In the genomic region with DNA sequence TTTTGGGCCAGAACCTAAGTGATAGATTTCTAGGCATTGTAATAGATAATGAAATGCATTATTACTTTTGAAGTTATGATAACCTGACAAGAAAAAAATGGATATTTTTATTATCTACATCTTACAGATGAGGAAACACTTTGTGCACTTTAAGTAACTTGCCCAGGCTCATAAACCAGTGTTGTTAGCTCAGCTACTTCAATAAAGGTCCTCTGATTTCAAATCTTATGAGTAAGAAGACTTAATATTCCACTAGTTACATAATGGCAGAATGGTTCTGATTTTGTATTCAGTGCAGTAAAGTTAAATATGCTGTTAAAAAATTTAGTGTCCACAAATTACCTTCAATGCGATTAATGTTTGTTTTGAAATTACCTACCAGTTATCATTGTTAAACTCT, we compare ENCODE assay signal across 1 cellular context.
TF ChIP-seq lines count a peak whose summit lies in the region.

No MANE protein-coding gene starts in this region.

TF ChIP-seq in A549, 52 proteins besides CTCF, POLR2A, EP300 and RAD21 (continued from another document):
- TF ChIP-seq, protein P1, sequence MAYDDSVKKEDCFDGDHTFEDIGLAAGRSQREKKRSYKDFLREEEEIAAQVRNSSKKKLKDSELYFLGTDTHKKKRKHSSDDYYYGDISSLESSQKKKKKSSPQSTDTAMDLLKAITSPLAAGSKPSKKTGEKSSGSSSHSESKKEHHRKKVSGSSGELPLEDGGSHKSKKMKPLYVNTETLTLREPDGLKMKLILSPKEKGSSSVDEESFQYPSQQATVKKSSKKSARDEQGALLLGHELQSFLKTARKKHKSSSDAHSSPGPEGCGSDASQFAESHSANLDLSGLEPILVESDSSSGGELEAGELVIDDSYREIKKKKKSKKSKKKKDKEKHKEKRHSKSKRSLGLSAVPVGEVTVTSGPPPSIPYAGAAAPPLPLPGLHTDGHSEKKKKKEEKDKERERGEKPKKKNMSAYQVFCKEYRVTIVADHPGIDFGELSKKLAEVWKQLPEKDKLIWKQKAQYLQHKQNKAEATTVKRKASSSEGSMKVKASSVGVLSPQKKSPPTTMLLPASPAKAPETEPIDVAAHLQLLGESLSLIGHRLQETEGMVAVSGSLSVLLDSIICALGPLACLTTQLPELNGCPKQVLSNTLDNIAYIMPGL (CRISPR knock-in tag; IDR thresholded peaks at IDR 0.05; ENCODE audit: borderline replicate concordance) = no peak
- TF ChIP-seq SREBF2 (IDR thresholded peaks at IDR 0.05) (no peak), NFE2L2 (conservative IDR thresholded peaks at IDR 0.05; ENCODE audit: low read length) (no peak), EHMT2 (IDR thresholded peaks at IDR 0.05; ENCODE audit: low read depth) (no peak), HOXB5 (CRISPR knock-in tag; IDR thresholded peaks at IDR 0.05) (no peak)
